11 cellular contexts compared by ENCODE assay signal in the genomic region with DNA sequence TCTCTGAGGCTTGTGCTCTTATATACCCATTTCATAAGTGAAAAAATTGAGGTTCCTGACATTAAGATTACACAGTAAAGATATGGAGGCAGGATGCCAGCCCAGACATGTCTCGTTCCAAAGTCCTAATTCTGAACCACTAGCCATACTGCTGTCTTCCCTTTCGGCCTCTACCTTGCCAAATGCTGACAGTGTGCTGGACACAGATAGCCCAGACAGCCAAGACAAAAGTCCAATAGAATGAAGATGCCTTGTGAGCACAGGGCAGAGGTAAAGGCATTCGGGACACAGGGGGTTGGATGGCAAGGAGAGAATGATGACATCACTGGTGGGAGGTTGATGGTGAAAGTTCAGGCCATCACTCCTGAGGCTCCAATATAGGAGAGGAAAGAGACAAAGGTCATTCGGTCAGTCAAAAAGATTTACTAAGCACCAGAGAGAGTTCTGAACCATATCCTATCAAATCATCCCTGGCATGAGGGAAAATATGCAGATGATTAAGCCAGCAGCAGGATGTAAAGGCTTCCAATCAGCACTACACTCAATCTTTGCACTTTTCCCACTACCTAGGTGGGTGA.
A peak's percentile ranks its signal among the peaks of the same experiment; 100 is the strongest.
DNase-seq lines count a peak whose midpoint lies in the region; ATAC-seq, FAIRE-seq and TF ChIP-seq lines count a peak whose summit lies in the region.
"Had no signal": no experiment of that assay in that cellular context is flagged by ENCODE, and none has a peak within 500 bp of the region (broad histone marks: within the 10 kb centered on the region; RNA-seq: fewer than 3 reads in every experiment).

No MANE protein-coding gene starts in this region.

- CTCF ChIA-PET in mammary epithelial cell (lab: Charles Lee; ENCODE audit: low non-redundant PET), result no interaction called here

- H3K36me3 ChIP-seq in mammary epithelial cell (ENCODE audit: insufficient read depth, low read length) (no peaks in the 10 kb centered on the region), thoracic aorta (peaks cover 2% of the 10 kb centered on the region)

- H3K4me3 ChIP-seq in mammary epithelial cell (replicated peaks in 1 of 3; ENCODE audit: insufficient read depth in 1 of 3, low read depth in 2 of 3, low read length in 3 of 3), result no peak overlapping the region
- H3K4me3 ChIP-seq in thoracic aorta, result no peak overlapping the region
- H3K4me3 ChIP-seq: GM23338 had no signal

- in situ Hi-C loops in mammary epithelial cell (cut with MboI; ENCODE audit: low sequenced_read_pairs in 2 of 2), result no loop called here

- dilution Hi-C loops in mammary epithelial cell (cut with HindIII; ENCODE audit: low sequenced_read_pairs), result no loop called here

- intact Hi-C loops in mammary epithelial cell (cut with micrococcal nuclease), result loop anchor here (5.0 kb wide), 1 partner anchor 294 kb away; the partner anchor contains the start of gene JRKL

- no peak for DNase-seq in HTR-8/SVneo (ENCODE audit: insufficient read length, low spot score)
- DNase-seq in mammary epithelial cell, result peak; percentile 48
- DNase-seq in thoracic aorta (ENCODE audit: low spot score), result no peak
- no peak for DNase-seq in RPMI8226
- no peak for DNase-seq in anterior cingulate cortex (lab: John Stamatoyannopoulos, UW)
- DNase-seq: NK-92 treated with Interleukin-12 subunit alpha and Interleukin-12 subunit beta, amount 100 ng/mL, for 24 hours; retina had no signal

- peak overlapping the region; percentile 65 for H3K4me2 ChIP-seq in mammary epithelial cell (ENCODE audit: insufficient read depth, low read depth, low read length)
- H3K4me2 ChIP-seq: GM23338 had no signal

- H3K9me3 ChIP-seq in mammary epithelial cell (replicated peaks; ENCODE audit: insufficient read depth, low read length), result no peaks in the 10 kb centered on the region
- H3K9me3 ChIP-seq in thoracic aorta, result no peaks in the 10 kb centered on the region

- H2AFZ ChIP-seq in mammary epithelial cell (ENCODE audit: low read depth, low read length), result peak overlapping the region; percentile 71

- H3K27me3 ChIP-seq in mammary epithelial cell (ENCODE audit: insufficient read depth, low read length), result no peaks in the 10 kb centered on the region
- no peaks in the 10 kb centered on the region for H3K27me3 ChIP-seq in layer of hippocampus (ENCODE audit: control insufficient read depth, insufficient read depth, low read length)
- no peaks in the 10 kb centered on the region for H3K27me3 ChIP-seq in thoracic aorta (replicated peaks; ENCODE audit: insufficient read depth)

- no peak for ATAC-seq in thoracic aorta (ENCODE audit: insufficient number of reproducible peaks, low FRiP score, low read depth)
- ATAC-seq in GM18870 (IDR thresholded peaks at IDR 0.05; ENCODE audit: unreplicated experiment), result no peak
- ATAC-seq: GM23338 had no signal

- no peaks in the 10 kb centered on the region for H4K20me1 ChIP-seq in mammary epithelial cell (ENCODE audit: insufficient read depth, low read length)

- peak; percentile 72 for FAIRE-seq in HTR-8/SVneo (lab: Jason Lieb, UNC)
- FAIRE-seq: TTC549 had no signal

- peak overlapping the region; percentile 90 for H3K27ac ChIP-seq in mammary epithelial cell (ENCODE audit: insufficient read depth, low read depth, low read length)
- peak overlapping the region; percentile 27 for H3K27ac ChIP-seq in layer of hippocampus (ENCODE audit: low read depth, low read length)
- H3K27ac ChIP-seq in thoracic aorta, result peak overlapping the region; percentile 38 to 45

- BruUV-seq in mammary epithelial cell (replicated peaks; lab: Mats Ljungman, UMichigan), result no TSS peak

- peak overlapping the region; percentile 69 for H3K9ac ChIP-seq in mammary epithelial cell (ENCODE audit: insufficient read depth, low read length)

- H3K79me2 ChIP-seq in mammary epithelial cell (ENCODE audit: insufficient read depth, low read length), result peaks cover 3% of the 10 kb centered on the region

- 38% methylated on average over 4 of the region's 4 CpGs for WGBS in mammary epithelial cell (ENCODE audit: low coverage, missing lambda C conversion rate)

- H3K4me1 ChIP-seq in mammary epithelial cell (ENCODE audit: insufficient read depth, low read length) (peaks cover 58% of the 10 kb centered on the region), thoracic aorta (ENCODE audit: control insufficient read depth in 1 of 2, low read depth in 2 of 2) (peaks cover 14 to 31% of the 10 kb centered on the region in 2 donors)

- no peak for TF ChIP-seq CTCF in mammary epithelial cell (conservative IDR thresholded peaks at IDR 0.05 in 1 of 2, IDR thresholded peaks at IDR 0.05 in 1 of 2; ENCODE audit: extremely low read depth in 1 of 2, insufficient read depth in 1 of 2, low read depth in 1 of 2, low read length in 2 of 2)
- TF ChIP-seq CTCF in thoracic aorta (IDR thresholded peaks at IDR 0.05), result no peak

Comparison
In these comparisons a context has a peak if more than half of its experiments do, and no peak if none do; other contexts are left out.
1. H3K27ac ChIP-seq: peak in every context shown above with its lines; median percentile 90 in mammary epithelial cell; 42 in thoracic aorta; 27 in layer of hippocampus.